ENCODE assay signal across 25 cellular contexts in genomic region chr11:95944623-95945022, GRCh38.
"Had no signal": no experiment of that assay in that cellular context is flagged by ENCODE, and none has a peak within 500 bp of the region (broad histone marks: within the 10 kb centered on the region; RNA-seq: fewer than 3 reads in every experiment).

No MANE protein-coding gene starts in this region.

- FAIRE-seq: islet of Langerhans, kidney had no signal

- H3K9me3 ChIP-seq: ovary, right lobe of liver, uterus had no signal

- H3K4me3 ChIP-seq: hepatocyte, left lung, lower lobe of right lung, ovary, right atrium auricular region, right lobe of liver, smooth muscle cell, tibial nerve, uterus had no signal

- H3K4me1 ChIP-seq: left lung, lower lobe of right lung, right atrium auricular region, right lobe of liver, tibial nerve, uterus had no signal

- H3K4me2 ChIP-seq: hepatocyte, smooth muscle cell had no signal

- H3K79me2 ChIP-seq: hepatocyte had no signal

- H3K36me3 ChIP-seq: left lung, lower lobe of right lung, ovary, right atrium auricular region, right lobe of liver, uterus had no signal

- ATAC-seq: left colon; left lung; lower lobe of right lung; natural killer cell; right lobe of liver; stimulated activated memory B cell treated with anti-CD40 and anti-IgM and Interleukin-4, amounts not matched to agents 10 μg/mL and 1 μg/mL and 100 μg/mL, for 72 hours; stimulated activated naive CD8-positive, alpha-beta T cell treated with anti-CD3 and anti-CD28 coated beads, Interleukin-15, amount 100 ng/mL, for 72 hours had no signal

- H3K27ac ChIP-seq: hepatocyte, left lung, lower lobe of right lung, ovary, right atrium auricular region, right lobe of liver, tibial nerve, uterus had no signal

- H2AFZ ChIP-seq: hepatocyte had no signal

- DNase-seq: immature natural killer cell; kidney; left colon; left lung; lower lobe of right lung; mammary epithelial cell; mesenchymal stem cell; naive B cell; natural killer cell; ovary; right lobe of liver; stimulated activated CD4-positive, alpha-beta T cell treated with anti-CD3 and anti-CD28 coated beads, Interleukin-1b, Interleukin-23, amount 100 ng/mL, for 48 hours; stimulated activated CD4-positive, alpha-beta T cell treated with anti-CD3 and anti-CD28 coated beads, Interleukin-2, amount 100 ng/mL, for 48 hours; stimulated activated CD4-positive, alpha-beta T cell treated with anti-CD3 and anti-CD28 coated beads, Interleukin-4, amount 100 ng/mL, for 4 hours; stimulated activated CD8-positive, alpha-beta memory T cell treated with anti-CD3 and anti-CD28 coated beads, Interleukin-4, amount 100 ng/mL, for 48 hours; stimulated activated naive CD4-positive, alpha-beta T cell treated with Interleukin-2 at 50 U/mL for 16 hours; stimulated activated naive CD8-positive, alpha-beta T cell treated with anti-CD3 and anti-CD28 coated beads, Interleukin-15, amount 100 ng/mL, for 72 hours; substantia nigra; uterus had no signal

- H3K27me3 ChIP-seq: hepatocyte, left lung, ovary, right atrium auricular region, right lobe of liver, tibial nerve, uterus had no signal
